Comparison of ENCODE assay signal across 27 cellular contexts in genomic region chr22:44268431-44269116, GRCh38. TPM values are rescaled to one million over a fixed set of nuclear protein-coding genes. Genes with fewer than 3 reads are reported as not detected.
"Had no signal": no experiment of that assay in that cellular context is flagged by ENCODE, and none has a peak within 500 bp of the region (broad histone marks: within the 10 kb centered on the region; RNA-seq: fewer than 3 reads in every experiment).

No MANE protein-coding gene starts in this region.

- ATAC-seq: esophagus mucosa; gastrocnemius medialis; left lobe of liver; naive thymus-derived CD4-positive, alpha-beta T cell; pancreas; right lobe of liver; stimulated activated naive CD8-positive, alpha-beta T cell treated with anti-CD3 and anti-CD28 coated beads, Interleukin-15, amount 100 ng/mL, for 72 hours had no signal

- H3K27me3 ChIP-seq: colonic mucosa, pancreas, right lobe of liver, transverse colon, vagina had no signal

- H3K27ac ChIP-seq: colonic mucosa, epithelial cell of prostate, gastrocnemius medialis, pancreas, right lobe of liver, suprapubic skin, transverse colon, vagina had no signal

- H3K4me1 ChIP-seq: colonic mucosa, gastrocnemius medialis, pancreas, right lobe of liver, suprapubic skin, transverse colon had no signal

- DNase-seq: colonic mucosa; effector CD8-positive, alpha-beta T cell; endodermal cell; foreskin fibroblast; gastrocnemius medialis; head of caudate nucleus; mammary epithelial cell; mesendoderm; midbrain; naive thymus-derived CD4-positive, alpha-beta T cell; nephron progenitor cell; occipital lobe; pancreas; small intestine; stimulated activated CD4-positive, alpha-beta T cell treated with anti-CD3 and anti-CD28 coated beads, Interleukin-12 subunit alpha, Interleukin-12 subunit beta, amount 100 ng/mL, for 4 hours; stimulated activated CD4-positive, alpha-beta T cell treated with anti-CD3 and anti-CD28 coated beads, Interleukin-1b, Interleukin-23, amount 100 ng/mL, for 48 hours; stimulated activated CD4-positive, alpha-beta T cell treated with anti-CD3 and anti-CD28 coated beads, Interleukin-4, amount 100 ng/mL, for 1 hour; stimulated activated CD8-positive, alpha-beta memory T cell treated with anti-CD3 and anti-CD28 coated beads, Interleukin-4, amount 100 ng/mL, for 48 hours; stimulated activated naive CD4-positive, alpha-beta T cell; stimulated activated naive CD8-positive, alpha-beta T cell treated with anti-CD3 and anti-CD28 coated beads, Interleukin-15, amount 100 ng/mL, for 72 hours; transverse colon had no signal

- H3K9me3 ChIP-seq: colonic mucosa, gastrocnemius medialis, pancreas, right lobe of liver, suprapubic skin, transverse colon, vagina had no signal

- H3K4me3 ChIP-seq: colonic mucosa, gastrocnemius medialis, pancreas, right lobe of liver, suprapubic skin, transverse colon, vagina had no signal

- H3K36me3 ChIP-seq: colonic mucosa, gastrocnemius medialis, pancreas, right lobe of liver, suprapubic skin, transverse colon, vagina had no signal

RNA-seq across cellular contexts. Expression of gene SHISAL1, which starts 44.2 kb away (rescaled TPM):
- total RNA-seq: naive thymus-derived CD4-positive, alpha-beta T cell had no signal
- polyA plus RNA-seq: naive thymus-derived CD4-positive, alpha-beta T cell had no signal
